Comparison of ENCODE assay signal across 30 cellular contexts in genomic region chr6:52106994-52107393, GRCh38. TPM values are rescaled to one million over a fixed set of nuclear protein-coding genes. Genes with fewer than 3 reads are reported as not detected.
"Had no signal": no experiment of that assay in that cellular context is flagged by ENCODE, and none has a peak within 500 bp of the region (broad histone marks: within the 10 kb centered on the region; RNA-seq: fewer than 3 reads in every experiment).

No MANE protein-coding gene starts in this region.

- H3K9me3 Mint-ChIP-seq: activated B cell treated with CpG ODN at 0.5 μM for 24 hours; activated T-cell treated with anti-CD3 and anti-CD28 coated beads, Interleukin-2, amount 50 U/mL, for 4 hours had no signal

- H3K27me3 Mint-ChIP-seq: dendritic cell treated with granulocyte-macrophage colony-stimulating factor and Interleukin-4, amounts not matched to agents 40 ng/mL and 50 ng/mL, for 4 days had no signal

- H3K9me3 ChIP-seq: adrenal gland, ascending aorta, tibial artery had no signal

- H3K4me1 ChIP-seq: adrenal gland, ascending aorta, foreskin keratinocyte, tibial artery had no signal

- ATAC-seq: activated CD4-positive, alpha-beta T cell treated with anti-CD3 and anti-CD28 coated beads for 36 hours; activated T-cell treated with anti-CD3 and anti-CD28 coated beads, Interleukin-2, amount 50 U/mL, for 4 hours; foreskin keratinocyte; left ventricle myocardium superior; naive thymus-derived CD8-positive, alpha-beta T cell; right cardiac atrium; stimulated activated naive CD8-positive, alpha-beta T cell treated with anti-CD3 and anti-CD28 coated beads, Interleukin-15, amount 100 ng/mL, for 72 hours had no signal

- H3K4me3 Mint-ChIP-seq: activated B cell treated with CpG ODN at 0.5 μM for 24 hours; activated CD4-positive, alpha-beta T cell treated with anti-CD3 and anti-CD28 coated beads for 36 hours; activated naive CD8-positive, alpha-beta T cell; activated T-cell treated with anti-CD3 and anti-CD28 coated beads, Interleukin-2, amount 50 U/mL, for 4 hours; dendritic cell treated with granulocyte-macrophage colony-stimulating factor and Interleukin-4, amounts not matched to agents 40 ng/mL and 50 ng/mL, for 4 days; memory B cell; naive thymus-derived CD8-positive, alpha-beta T cell; stimulated activated naive CD8-positive, alpha-beta T cell treated with anti-CD3 and anti-CD28 coated beads, Interleukin-15, amount 100 ng/mL, for 72 hours had no signal

- H3K36me3 ChIP-seq: adrenal gland, ascending aorta, brain microvascular endothelial cell, tibial artery had no signal

- H3K36me3 Mint-ChIP-seq: activated naive CD8-positive, alpha-beta T cell; memory B cell had no signal

- H3K27me3 ChIP-seq: adrenal gland, ascending aorta, brain microvascular endothelial cell, foreskin keratinocyte had no signal

- H3K27ac ChIP-seq: adrenal gland, ascending aorta, brain microvascular endothelial cell, foreskin keratinocyte, skin epidermis, tibial artery had no signal

- H3K4me1 Mint-ChIP-seq: activated B cell treated with CpG ODN at 0.5 μM for 24 hours; activated CD4-positive, alpha-beta T cell treated with anti-CD3 and anti-CD28 coated beads for 36 hours; memory B cell; naive thymus-derived CD8-positive, alpha-beta T cell; stimulated activated naive CD8-positive, alpha-beta T cell treated with anti-CD3 and anti-CD28 coated beads, Interleukin-15, amount 100 ng/mL, for 72 hours had no signal

- H3K4me3 ChIP-seq: adrenal gland, ascending aorta, skin epidermis, tibial artery had no signal

- H3K27ac Mint-ChIP-seq: activated B cell treated with CpG ODN at 0.5 μM for 24 hours; activated CD4-positive, alpha-beta T cell treated with anti-CD3 and anti-CD28 coated beads for 36 hours; activated naive CD8-positive, alpha-beta T cell; activated T-helper 2 cell treated with anti-CD3 and anti-CD28 coated beads, Interferon-gamma antibody, Interleukin-2, Interleukin-4, amounts not matched to agents 10 μg/mL and 5 μg/mL and 100 μg/mL, durations not matched to agents 14 hours and 24 hours and 36 hours; dendritic cell treated with granulocyte-macrophage colony-stimulating factor and Interleukin-4, amounts not matched to agents 40 ng/mL and 50 ng/mL, for 4 days; memory B cell; naive thymus-derived CD8-positive, alpha-beta T cell; stimulated activated naive CD8-positive, alpha-beta T cell treated with anti-CD3 and anti-CD28 coated beads, Interleukin-15, amount 100 ng/mL, for 72 hours had no signal

- DNase-seq: activated B cell treated with CpG ODN at 0.5 μM for 24 hours; activated CD4-positive, alpha-beta T cell treated with anti-CD3 and anti-CD28 coated beads for 36 hours; activated CD4-positive, alpha-beta T cell treated with anti-CD3 and anti-CD28 coated beads, Interleukin-2, amount 50 U/mL, for 4 hours; activated CD8-positive, alpha-beta memory T cell treated with anti-CD3 and anti-CD28 coated beads, Interleukin-2, amount 50 U/mL, for 48 hours; activated naive CD4-positive, alpha-beta T cell; activated T-cell treated with anti-CD3 and anti-CD28 coated beads, Interleukin-2, amount 50 U/mL, for 4 hours; adrenal gland; brain microvascular endothelial cell; caudate nucleus; effector CD4-positive, alpha-beta T cell; erythroblast; foreskin keratinocyte; hypothalamus; left ventricle myocardium superior; naive thymus-derived CD8-positive, alpha-beta T cell; right cardiac atrium; stimulated activated CD4-positive, alpha-beta T cell treated with anti-CD3 and anti-CD28 coated beads, Interleukin-1b, Interleukin-23, amount 100 ng/mL, for 48 hours; stimulated activated naive CD8-positive, alpha-beta T cell treated with anti-CD3 and anti-CD28 coated beads, Interleukin-15, amount 100 ng/mL, for 72 hours; T-helper 9 cell; tibial artery had no signal

RNA-seq across cellular contexts. Expression of gene PKHD1, which starts 19.6 kb away (rescaled TPM):
- total RNA-seq: activated B cell treated with CpG ODN at 0.5 μM for 24 hours; activated CD8-positive, alpha-beta memory T cell treated with anti-CD3 and anti-CD28 coated beads for 36 hours; activated T-cell treated with anti-CD3 and anti-CD28 coated beads, Interleukin-2, amount 50 U/mL, for 4 hours; activated T-helper 2 cell treated with anti-CD3 and anti-CD28 coated beads, Interferon-gamma antibody, Interleukin-2, Interleukin-4, amounts not matched to agents 10 μg/mL and 5 μg/mL and 100 μg/mL, durations not matched to agents 14 hours and 24 hours and 36 hours; ascending aorta; foreskin keratinocyte; left ventricle myocardium superior; naive thymus-derived CD8-positive, alpha-beta T cell; osteocyte; pulmonary artery endothelial cell; T-helper 1 cell treated with Interleukin-12 subunit alpha and Interleukin-12 subunit beta and Interleukin-4 antibody, amounts not matched to agents 30 ng/mL and 1 ng/mL, for 36 hours had no signal
- polyA plus RNA-seq: foreskin keratinocyte; naive thymus-derived CD8-positive, alpha-beta T cell had no signal
